Comparison of ENCODE assay signal across 12 cellular contexts in genomic region chr10:25758511-25758910, GRCh38.
DNase-seq lines count a peak whose midpoint lies in the region; ATAC-seq and TF ChIP-seq lines count a peak whose summit lies in the region.
"Had no signal": no experiment of that assay in that cellular context is flagged by ENCODE, and none has a peak within 500 bp of the region (broad histone marks: within the 10 kb centered on the region; RNA-seq: fewer than 3 reads in every experiment).

No MANE protein-coding gene starts in this region.

- H3K36me3 ChIP-seq in KOPT-K1 (ENCODE audit: insufficient read depth, low read length): no peaks in the 10 kb centered on the region
- H3K36me3 ChIP-seq: BE2C had no signal

- BruUV-seq in Calu3 (replicated peaks; lab: Mats Ljungman, UMichigan): no TSS peak

- H3K27ac Mint-ChIP-seq in mesothelial cell of epicardium (peak overlapping the region; percentile 95), Calu3 (ENCODE audit: unreplicated experiment) (no peak overlapping the region)
- H3K27ac Mint-ChIP-seq: CD14-positive monocyte; CD8-positive, alpha-beta memory T cell had no signal

- H3K9me3 Mint-ChIP-seq in mesothelial cell of epicardium (peaks cover 9% of the 10 kb centered on the region), Calu3 (ENCODE audit: low read depth, unreplicated experiment) (no peaks in the 10 kb centered on the region)

- DNase-seq in amniotic epithelial cell (ENCODE audit: low read depth): peak; percentile 19
- DNase-seq in mesothelial cell of epicardium (ENCODE audit: low spot score in 2 of 2, unreplicated experiment in 2 of 2): no peak
- DNase-seq in NCI-H1694 treated with DMSO at 0.1 percent for 48 hours (lab: John Stamatoyannopoulos, UW): no peak
- no peak for DNase-seq in Calu3
- no peak for DNase-seq in Kasumi-1 (lab: John Stamatoyannopoulos, UW)
- DNase-seq: CD8-positive, alpha-beta memory T cell had no signal

- TF ChIP-seq CTCF in mesothelial cell of epicardium (IDR thresholded peaks at IDR 0.05; ENCODE audit: unreplicated experiment) (no peak), Calu3 (IDR thresholded peaks at IDR 0.05; ENCODE audit: unreplicated experiment) (no peak)

- H3K4me3 Mint-ChIP-seq in mesothelial cell of epicardium: no peak overlapping the region
- H3K4me3 Mint-ChIP-seq in Calu3 (ENCODE audit: low read depth, unreplicated experiment): no peak overlapping the region
- H3K4me3 Mint-ChIP-seq: CD14-positive monocyte; CD8-positive, alpha-beta memory T cell had no signal

- no peak for ATAC-seq in GM18520 (IDR thresholded peaks at IDR 0.05; ENCODE audit: unreplicated experiment)
- ATAC-seq: Panc1 had no signal

- H3K27me3 Mint-ChIP-seq in mesothelial cell of epicardium (ENCODE audit: low read depth) (no peaks in the 10 kb centered on the region), Calu3 (ENCODE audit: unreplicated experiment) (peaks cover 8% of the 10 kb centered on the region)
- H3K27me3 Mint-ChIP-seq: CD8-positive, alpha-beta memory T cell had no signal

- H3K4me1 Mint-ChIP-seq in mesothelial cell of epicardium (peaks cover 21% of the 10 kb centered on the region), Calu3 (ENCODE audit: low read depth, unreplicated experiment) (no peaks in the 10 kb centered on the region)
- H3K4me1 Mint-ChIP-seq: CD8-positive, alpha-beta memory T cell had no signal

- peak overlapping the region; percentile 28 for H3K27ac ChIP-seq in KOPT-K1 (ENCODE audit: low read depth, low read length, poor library complexity, severe bottlenecking)
- H3K27ac ChIP-seq: RWPE1 had no signal

- CTCF ChIA-PET in Calu3 (lab: Charles Lee): interaction anchor here (0.8 to 1.1 kb wide), 3 partner anchors 12 to 511 kb away, joined by 3 read pairs; no protein-coding TSS in a partner anchor

- H3K36me3 Mint-ChIP-seq in mesothelial cell of epicardium: no peaks in the 10 kb centered on the region
- no peaks in the 10 kb centered on the region for H3K36me3 Mint-ChIP-seq in Calu3 (ENCODE audit: insufficient read depth, unreplicated experiment)
- H3K36me3 Mint-ChIP-seq: CD14-positive monocyte; CD8-positive, alpha-beta memory T cell had no signal

- intact Hi-C loops in Calu3 (cut with micrococcal nuclease; ENCODE audit: unreplicated experiment): loop anchor here (1.0 to 10.0 kb wide), 4 partner anchors 119 to 511 kb away; partner anchors contain the start of gene MYO3A

- H3K9me3 ChIP-seq in KOPT-K1 (ENCODE audit: insufficient read depth, low read length, poor library complexity, severe bottlenecking): peaks cover 6% of the 10 kb centered on the region
- H3K9me3 ChIP-seq: BE2C had no signal
